Comparison of ENCODE assay signal across 1 cellular context in genomic region chr21:32278068-32278467, GRCh38.
TF ChIP-seq lines count a peak whose summit lies in the region.

No MANE protein-coding gene starts in this region.

TF ChIP-seq in H1, 55 proteins besides CTCF, POLR2A, EP300 and RAD21:
- TF ChIP-seq BCL11A (IDR thresholded peaks at IDR 0.05; ENCODE audit: low read depth in 2 of 2, low read length in 2 of 2) (no peak), HDAC2 (IDR thresholded peaks at IDR 0.05; ENCODE audit: borderline replicate concordance in 1 of 2, low read depth in 2 of 2, low read length in 2 of 2) (no peak), BRCA1 (IDR thresholded peaks at IDR 0.05; ENCODE audit: low read depth, low read length) (no peak), MAFK (IDR thresholded peaks at IDR 0.05; ENCODE audit: low read depth, low read length) (no peak), CBX8 (IDR thresholded peaks at IDR 0.05; ENCODE audit: borderline replicate concordance, low read depth, low read length) (no peak), TAF1 (IDR thresholded peaks at IDR 0.05; ENCODE audit: low read depth, low read length) (no peak), TCF12 (IDR thresholded peaks at IDR 0.05; ENCODE audit: low read depth, low read length) (no peak), KDM1A (IDR thresholded peaks at IDR 0.05; ENCODE audit: borderline replicate concordance, low read length) (no peak), NANOG (IDR thresholded peaks at IDR 0.05; ENCODE audit: insufficient read depth, low read depth, low read length, poor library complexity, severe bottlenecking) (no peak)
